In genomic region chr19:16160943-16161560, GRCh38 we compare ENCODE assay signal across 1 cellular context.
TF ChIP-seq lines count a peak whose summit lies in the region.

No MANE protein-coding gene starts in this region.

TF ChIP-seq in WTC11, 78 proteins besides CTCF, POLR2A, EP300 and RAD21 (continued from another document):
- no peak for TF ChIP-seq HMGXB4 (CRISPR knock-in tag; IDR thresholded peaks at IDR 0.05)
- TF ChIP-seq ZNF219 (CRISPR knock-in tag; IDR thresholded peaks at IDR 0.05; ENCODE audit: borderline replicate concordance) = no peak
- TF ChIP-seq STAT6 (CRISPR knock-in tag; conservative IDR thresholded peaks at IDR 0.05; ENCODE audit: low read depth) = no peak
- TF ChIP-seq PRRX2 (CRISPR knock-in tag; IDR thresholded peaks at IDR 0.05) = no peak
- TF ChIP-seq ZSCAN18 (CRISPR knock-in tag; IDR thresholded peaks at IDR 0.05) = no peak
- no peak for TF ChIP-seq ARID4B (CRISPR knock-in tag; IDR thresholded peaks at IDR 0.05; ENCODE audit: borderline replicate concordance)
- TF ChIP-seq NR3C1 (CRISPR knock-in tag; conservative IDR thresholded peaks at IDR 0.05; ENCODE audit: low read depth) = no peak
- TF ChIP-seq AFF4 (CRISPR knock-in tag; IDR thresholded peaks at IDR 0.05; ENCODE audit: borderline replicate concordance) = no peak
